26 cellular contexts compared by ENCODE assay signal in the genomic region with DNA sequence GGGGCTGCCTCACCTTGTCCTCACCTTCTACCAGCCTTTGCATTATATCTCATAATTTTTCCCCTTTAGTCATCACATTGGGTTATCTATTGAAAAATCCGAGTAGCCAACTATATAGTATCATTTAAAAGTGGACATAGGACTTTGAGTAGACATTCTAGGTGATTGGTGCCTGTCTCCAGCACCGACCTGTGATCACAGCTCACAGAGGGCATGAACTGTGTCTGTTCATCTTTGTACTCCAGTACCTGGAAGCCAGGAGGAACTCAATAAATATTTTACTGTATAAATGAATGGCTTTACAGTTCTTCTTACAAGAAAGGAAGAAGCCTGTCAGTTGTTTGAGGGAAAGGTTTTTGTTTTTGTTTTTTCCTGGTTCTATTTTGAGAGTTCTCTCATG. TPM values are rescaled to one million over a fixed set of nuclear protein-coding genes. Genes with fewer than 3 reads are reported as not detected.
A peak's percentile ranks its signal among the peaks of the same experiment; 100 is the strongest.
DNase-seq lines count a peak whose midpoint lies in the region; ATAC-seq and TF ChIP-seq lines count a peak whose summit lies in the region.
"Had no signal": no experiment of that assay in that cellular context is flagged by ENCODE, and none has a peak within 500 bp of the region (broad histone marks: within the 10 kb centered on the region; RNA-seq: fewer than 3 reads in every experiment).

No MANE protein-coding gene starts in this region.

- no peaks in the 10 kb centered on the region for H3K27me3 Mint-ChIP-seq in activated naive CD8-positive, alpha-beta T cell
- no peaks in the 10 kb centered on the region for H3K27me3 Mint-ChIP-seq in activated naive CD8-positive, alpha-beta T cell treated with anti-CD3 and anti-CD28 coated beads for 36 hours
- no peaks in the 10 kb centered on the region for H3K27me3 Mint-ChIP-seq in activated T-helper 17 cell treated with anti-CD3 and anti-CD28 coated beads, Interleukin-2, amount 50 U/mL, for 72 hours
- H3K27me3 Mint-ChIP-seq in mesothelial cell of epicardium (ENCODE audit: low read depth): no peaks in the 10 kb centered on the region

- H3K27ac ChIP-seq in upper lobe of left lung: peak overlapping the region in 3 of 4 donors; percentile 54 to 75 (median 55)
- H3K27ac ChIP-seq in aorta (ENCODE audit: low read depth in 1 of 2, low read length in 2 of 2): no peak overlapping the region
- H3K27ac ChIP-seq: cardiac muscle cell, gastroesophageal sphincter, neutrophil had no signal

- 71 to 89% methylated on average over 2 of the region's 2 CpGs for WGBS in upper lobe of left lung, 2 donors
- WGBS in aorta, 2 donors: 88 to 94% methylated on average over 2 of the region's 2 CpGs

- peak overlapping the region; percentile 72 for H3K27ac Mint-ChIP-seq in activated naive CD8-positive, alpha-beta T cell
- no peak overlapping the region for H3K27ac Mint-ChIP-seq in activated naive CD8-positive, alpha-beta T cell treated with anti-CD3 and anti-CD28 coated beads for 36 hours
- peak overlapping the region; percentile 82 for H3K27ac Mint-ChIP-seq in activated T-helper 17 cell treated with anti-CD3 and anti-CD28 coated beads, Interleukin-2, amount 50 U/mL, for 72 hours
- peak overlapping the region; percentile 0 for H3K27ac Mint-ChIP-seq in mesothelial cell of epicardium

- TF ChIP-seq CTCF in mesothelial cell of epicardium (IDR thresholded peaks at IDR 0.05; ENCODE audit: unreplicated experiment) (no peak), upper lobe of left lung (IDR thresholded peaks at IDR 0.05) (no peak)

- no peak overlapping the region for H3K4me3 Mint-ChIP-seq in activated naive CD8-positive, alpha-beta T cell
- no peak overlapping the region for H3K4me3 Mint-ChIP-seq in activated naive CD8-positive, alpha-beta T cell treated with anti-CD3 and anti-CD28 coated beads for 36 hours
- peak overlapping the region; percentile 73 for H3K4me3 Mint-ChIP-seq in activated T-helper 17 cell treated with anti-CD3 and anti-CD28 coated beads, Interleukin-2, amount 50 U/mL, for 72 hours
- H3K4me3 Mint-ChIP-seq in mesothelial cell of epicardium: no peak overlapping the region

- no peaks in the 10 kb centered on the region for H3K36me3 ChIP-seq in upper lobe of left lung
- no peaks in the 10 kb centered on the region for H3K36me3 ChIP-seq in aorta (ENCODE audit: control insufficient read depth in 1 of 2, insufficient read depth in 2 of 2, low read length in 1 of 2)
- H3K36me3 ChIP-seq: cardiac muscle cell, gastroesophageal sphincter, neutrophil had no signal

- H3K9me3 Mint-ChIP-seq in activated naive CD8-positive, alpha-beta T cell (ENCODE audit: low read depth): no peaks in the 10 kb centered on the region
- no peaks in the 10 kb centered on the region for H3K9me3 Mint-ChIP-seq in activated naive CD8-positive, alpha-beta T cell treated with anti-CD3 and anti-CD28 coated beads for 36 hours
- H3K9me3 Mint-ChIP-seq in activated T-helper 17 cell treated with anti-CD3 and anti-CD28 coated beads, Interleukin-2, amount 50 U/mL, for 72 hours: no peaks in the 10 kb centered on the region
- no peaks in the 10 kb centered on the region for H3K9me3 Mint-ChIP-seq in mesothelial cell of epicardium

- no peaks in the 10 kb centered on the region for H3K9me3 ChIP-seq in upper lobe of left lung
- no peaks in the 10 kb centered on the region for H3K9me3 ChIP-seq in aorta (ENCODE audit: control insufficient read depth, low read length)
- H3K9me3 ChIP-seq: gastroesophageal sphincter, neutrophil had no signal

- no peak for ATAC-seq in activated T-helper 17 cell treated with anti-CD3 and anti-CD28 coated beads, Interleukin-2, amount 50 U/mL, for 72 hours (replicated peaks)
- no peak for ATAC-seq in upper lobe of left lung (ENCODE audit: low FRiP score in 2 of 2)
- ATAC-seq in HG03135 (IDR thresholded peaks at IDR 0.05; ENCODE audit: unreplicated experiment): no peak
- no peak for ATAC-seq in aorta (ENCODE audit: low FRiP score)
- no peak for ATAC-seq in HG02763 (IDR thresholded peaks at IDR 0.05; ENCODE audit: unreplicated experiment)
- ATAC-seq: gastroesophageal sphincter had no signal

- H3K36me3 Mint-ChIP-seq in activated naive CD8-positive, alpha-beta T cell: peaks cover 4% of the 10 kb centered on the region
- H3K36me3 Mint-ChIP-seq in activated naive CD8-positive, alpha-beta T cell treated with anti-CD3 and anti-CD28 coated beads for 36 hours: peaks cover 3% of the 10 kb centered on the region
- H3K36me3 Mint-ChIP-seq in activated T-helper 17 cell treated with anti-CD3 and anti-CD28 coated beads, Interleukin-2, amount 50 U/mL, for 72 hours (ENCODE audit: low read depth): no peaks in the 10 kb centered on the region
- H3K36me3 Mint-ChIP-seq in mesothelial cell of epicardium: no peaks in the 10 kb centered on the region

- TF ChIP-seq EP300 in upper lobe of left lung (IDR thresholded peaks at IDR 0.05): no peak

- H3K4me1 ChIP-seq in upper lobe of left lung: peaks cover 20 to 47% (median 31%) of the 10 kb centered on the region in 4 donors
- no peaks in the 10 kb centered on the region for H3K4me1 ChIP-seq in aorta (ENCODE audit: control insufficient read depth in 1 of 2, insufficient read depth in 2 of 2, low read length in 2 of 2)
- H3K4me1 ChIP-seq: gastroesophageal sphincter had no signal

- DNase-seq in activated naive CD8-positive, alpha-beta T cell treated with anti-CD3 and anti-CD28 coated beads for 36 hours: no peak
- DNase-seq in mesothelial cell of epicardium (ENCODE audit: low spot score in 2 of 2, unreplicated experiment in 2 of 2) (no peak), upper lobe of left lung (no peak), aorta (no peak)
- DNase-seq: activated CD4-positive, alpha-beta T cell treated with anti-CD3 and anti-CD28 coated beads, Interleukin-2, amount 50 U/mL, for 4 hours; activated CD8-positive, alpha-beta memory T cell treated with anti-CD3 and anti-CD28 coated beads, Interleukin-2, amount 50 U/mL, for 48 hours; activated gamma-delta T cell treated with Interleukin-2 at 50 U/mL for 16 hours; anterior cingulate cortex; C1 segment of cervical spinal cord; HCEC 1CT; hypothalamus; NCI-H1048; NCI-H187; NCI-H345; NCI-H774; stimulated activated CD4-positive, alpha-beta T cell treated with anti-CD3 and anti-CD28 coated beads, Interleukin-1b, Interleukin-23, amount 100 ng/mL, for 48 hours; T-helper 9 cell had no signal

- H3K27me3 ChIP-seq in upper lobe of left lung: no peaks in the 10 kb centered on the region
- H3K27me3 ChIP-seq in aorta (ENCODE audit: control insufficient read depth in 1 of 2, insufficient read depth in 2 of 2, low read length in 1 of 2): no peaks in the 10 kb centered on the region
- H3K27me3 ChIP-seq: cardiac muscle cell, gastroesophageal sphincter, neutrophil had no signal

- peaks cover 45% of the 10 kb centered on the region for H3K4me1 Mint-ChIP-seq in activated naive CD8-positive, alpha-beta T cell (ENCODE audit: low read depth)
- peaks cover 9% of the 10 kb centered on the region for H3K4me1 Mint-ChIP-seq in activated naive CD8-positive, alpha-beta T cell treated with anti-CD3 and anti-CD28 coated beads for 36 hours
- H3K4me1 Mint-ChIP-seq in activated T-helper 17 cell treated with anti-CD3 and anti-CD28 coated beads, Interleukin-2, amount 50 U/mL, for 72 hours: peaks cover 30% of the 10 kb centered on the region
- H3K4me1 Mint-ChIP-seq in mesothelial cell of epicardium: peaks cover 25% of the 10 kb centered on the region

- TF ChIP-seq POLR2A in upper lobe of left lung (IDR thresholded peaks at IDR 0.05): no peak

- H3K4me3 ChIP-seq in upper lobe of left lung (no peak overlapping the region), aorta (ENCODE audit: low read length in 2 of 2) (no peak overlapping the region)
- H3K4me3 ChIP-seq: cardiac muscle cell, gastroesophageal sphincter, lung, skin epidermis had no signal

- intact Hi-C loops in aorta (cut with DNase I): no loop called here

RNA-seq across cellular contexts. Expression of a gene that starts 46.0 kb away (rescaled TPM):
- 1 to 10 TPM; 5.0 to 5.4 TPM for total RNA-seq in activated naive CD8-positive, alpha-beta T cell treated with anti-CD3 and anti-CD28 coated beads for 36 hours
- 1 to 10 TPM; 5.2 to 7.2 TPM for total RNA-seq in activated T-helper 17 cell treated with anti-CD3 and anti-CD28 coated beads, Interleukin-2, amount 50 U/mL, for 72 hours
- total RNA-seq in mesothelial cell of epicardium (5.1 to 5.9 TPM (median 5.7 TPM) in 3 replicates), upper lobe of left lung (10 to 100 TPM; 10.5 to 28.9 (median 19.6) TPM), aorta (1 to 10 TPM; 2.9 to 6.8 TPM)
- 1 to 10 TPM in 1 of 2 donors, under 1 TPM in 1; 0.63 to 1.8 TPM for polyA plus RNA-seq in aorta

Comparison
In these comparisons a context has a peak if more than half of its experiments do, and no peak if none do; other contexts are left out.
1. H3K27ac ChIP-seq: peak in upper lobe of left lung (3 of 4); none in aorta (0 of 2).